Comparison of ENCODE assay signal across 1 cellular context in genomic region chr1:224739303-224739996, GRCh38.
TF ChIP-seq lines count a peak whose summit lies in the region.

No MANE protein-coding gene starts in this region.

TF ChIP-seq in GM12878, 131 proteins besides CTCF, POLR2A, EP300 and RAD21 (continued from another document):
- TF ChIP-seq FOS (IDR thresholded peaks at IDR 0.05; ENCODE audit: borderline replicate concordance, extremely low read depth, insufficient read length) = no peak
- TF ChIP-seq RCOR1 (conservative IDR thresholded peaks at IDR 0.05; ENCODE audit: low read depth, low read length) = no peak
- TF ChIP-seq SUZ12 (IDR thresholded peaks at IDR 0.05; ENCODE audit: unreplicated experiment) = no peak
- no peak for TF ChIP-seq TCF3 (IDR thresholded peaks at IDR 0.05; ENCODE audit: borderline replicate concordance, insufficient read depth, low read depth, low read length)
- no peak for TF ChIP-seq RUNX3 (IDR thresholded peaks at IDR 0.05; ENCODE audit: low read length)
- TF ChIP-seq DPF2 (IDR thresholded peaks at IDR 0.05) = peak; percentile 29; the same call in 1 of the 2 replicates
- 0 out of 2 replicates have a peak, but pooled peaks have one; percentile 38 for TF ChIP-seq CHD2 (IDR thresholded peaks at IDR 0.05; ENCODE audit: borderline replicate concordance, low read depth, low read length)
- no peak for TF ChIP-seq KLF5 (IDR thresholded peaks at IDR 0.05; ENCODE audit: partially characterized antibody)
- no peak for TF ChIP-seq IKZF2 (IDR thresholded peaks at IDR 0.05)
- TF ChIP-seq HCFC1 (IDR thresholded peaks at IDR 0.05; ENCODE audit: low read length) = no peak
- TF ChIP-seq ZBTB11 (CRISPR knock-in tag; IDR thresholded peaks at IDR 0.05) = no peak
- peak; percentile 30 for TF ChIP-seq E2F8 (IDR thresholded peaks at IDR 0.05; ENCODE audit: low read depth, partially characterized antibody)
- 0 out of 2 replicates have a peak, but pooled peaks have one; percentile 20 for TF ChIP-seq ZNF687 (IDR thresholded peaks at IDR 0.05)
- TF ChIP-seq ATF7 (IDR thresholded peaks at IDR 0.05; ENCODE audit: low read depth) = no peak
- no peak for TF ChIP-seq ZNF207 (IDR thresholded peaks at IDR 0.05; ENCODE audit: borderline replicate concordance)
- no peak for TF ChIP-seq EZH2 (IDR thresholded peaks at IDR 0.05; ENCODE audit: borderline replicate concordance, control insufficient read depth, low read depth, low read length)
- no peak for TF ChIP-seq CHD1 (IDR thresholded peaks at IDR 0.05; ENCODE audit: low read depth, low read length)
- TF ChIP-seq MTA3 (IDR thresholded peaks at IDR 0.05; ENCODE audit: borderline replicate concordance, low read length) = no peak
- TF ChIP-seq YBX1 (IDR thresholded peaks at IDR 0.05) = no peak
- TF ChIP-seq BRCA1 (IDR thresholded peaks at IDR 0.05; ENCODE audit: low read depth, low read length) = no peak
- no peak for TF ChIP-seq SKIL (IDR thresholded peaks at IDR 0.05; ENCODE audit: low read depth, poor library complexity, severe bottlenecking)
- no peak for TF ChIP-seq ZBTB40 (IDR thresholded peaks at IDR 0.05; ENCODE audit: borderline replicate concordance)
